Comparison of ENCODE assay signal across 8 cellular contexts in the genomic region with DNA sequence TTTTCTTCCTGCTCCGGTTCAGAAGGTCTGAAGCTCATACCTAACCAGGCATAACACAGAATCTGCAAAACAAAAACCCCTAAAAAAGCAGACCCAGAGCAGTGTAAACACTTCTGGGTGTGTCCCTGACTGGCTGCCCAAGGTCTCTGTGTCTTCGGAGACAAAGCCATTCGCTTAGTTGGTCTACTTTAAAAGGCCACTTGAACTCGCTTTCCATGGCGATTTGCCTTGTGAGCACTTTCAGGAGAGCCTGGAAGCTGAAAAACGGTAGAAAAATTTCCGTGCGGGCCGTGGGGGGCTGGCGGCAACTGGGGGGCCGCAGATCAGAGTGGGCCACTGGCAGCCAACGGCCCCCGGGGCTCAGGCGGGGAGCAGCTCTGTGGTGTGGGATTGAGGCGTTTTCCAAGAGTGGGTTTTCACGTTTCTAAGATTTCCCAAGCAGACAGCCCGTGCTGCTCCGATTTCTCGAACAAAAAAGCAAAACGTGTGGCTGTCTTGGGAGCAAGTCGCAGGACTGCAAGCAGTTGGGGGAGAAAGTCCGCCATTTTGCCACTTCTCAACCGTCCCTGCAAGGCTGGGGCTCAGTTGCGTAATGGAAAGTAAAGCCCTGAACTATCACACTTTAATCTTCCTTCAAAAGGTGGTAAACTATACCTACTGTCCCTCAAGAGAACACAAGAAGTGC. TPM values are rescaled to one million over a fixed set of nuclear protein-coding genes. Genes with fewer than 3 reads are reported as not detected.
DNase-seq lines count a peak whose midpoint lies in the region; ATAC-seq, FAIRE-seq and TF ChIP-seq lines count a peak whose summit lies in the region.

No MANE protein-coding gene starts in this region.

- TF ChIP-seq POLR2A in A549 (IDR thresholded peaks at IDR 0.05; ENCODE audit: low read length) (peak; percentile 40), heart left ventricle (IDR thresholded peaks at IDR 0.05) (no peak)

- H3K9ac ChIP-seq in OCI-LY3 (ENCODE audit: low read length) = peak overlapping the region; percentile 99

- no peaks in the 10 kb centered on the region for H3K9me3 ChIP-seq in A549
- H3K9me3 ChIP-seq in OCI-LY3 (ENCODE audit: insufficient read depth, low read length) = no peaks in the 10 kb centered on the region
- H3K9me3 ChIP-seq in heart left ventricle = no peaks in the 10 kb centered on the region

- TF ChIP-seq CTCF in A549 (IDR thresholded peaks at IDR 0.05) (no peak), OCI-LY3 (IDR thresholded peaks at IDR 0.05; ENCODE audit: low read depth, low read length) (no peak), heart left ventricle (IDR thresholded peaks at IDR 0.05) (no peak), osteocyte (IDR thresholded peaks at IDR 0.05) (no peak)

- H3K4me3 Mint-ChIP-seq in osteocyte (ENCODE audit: unreplicated experiment) = no peak overlapping the region

- H3K79me2 ChIP-seq in OCI-LY3 (ENCODE audit: low read length) = peaks cover 78% of the 10 kb centered on the region

- H3K36me3 ChIP-seq in OCI-LY3 (replicated peaks; ENCODE audit: low read depth, low read length) (peaks cover 42% of the 10 kb centered on the region), heart left ventricle (peaks cover 9 to 31% (median 21%) of the 10 kb centered on the region in 9 donors)

- no peaks in the 10 kb centered on the region for H3K9me3 Mint-ChIP-seq in osteocyte (ENCODE audit: unreplicated experiment)

- peaks cover 38% of the 10 kb centered on the region for H4K20me1 ChIP-seq in OCI-LY3 (ENCODE audit: insufficient read depth, low read length)

- H3K4me1 ChIP-seq in A549 (peaks cover 45% of the 10 kb centered on the region), OCI-LY3 (ENCODE audit: low read length) (peaks cover 55% of the 10 kb centered on the region), heart left ventricle (peaks cover 11 to 44% (median 39%) of the 10 kb centered on the region in 12 donors)

- H3K27me3 ChIP-seq in OCI-LY3 (ENCODE audit: low read depth, low read length) = no peaks in the 10 kb centered on the region
- no peaks in the 10 kb centered on the region for H3K27me3 ChIP-seq in heart left ventricle

- DNase-seq in A549 (ENCODE audit: low read depth in 1 of 2, low spot score in 1 of 2) = peak in 1 of 2 experiments; percentile 82
- DNase-seq in activated T-helper 9 cell treated with anti-CD3 and anti-CD28 coated beads, Interleukin-2, amount 50 U/mL, for 16 hours (ENCODE audit: low read depth) = peak; percentile 44
- peak in 2 of 5 donors; percentile 58 to 65 for DNase-seq in heart left ventricle
- DNase-seq in retina = peak; percentile 90
- no peak for DNase-seq in osteocyte (ENCODE audit: extremely low spot score, unreplicated experiment)

- CTCF ChIA-PET in A549 (lab: Yijun Ruan, JAX) = interaction anchor here (0.9 to 30.0 kb wide), 15 partner anchors 8 to 183 kb away, joined by 3 to 947 read pairs (median 5); no protein-coding TSS in a partner anchor

- 2% methylated on average over 24 of the region's 24 CpGs for WGBS in A549 (ENCODE audit: missing lambda C conversion rate)
- WGBS in heart left ventricle, 4 donors = 0 to 1% (median 1%) methylated on average over 21 to 24 of the region's 24 CpGs

- H3K36me3 Mint-ChIP-seq in osteocyte (ENCODE audit: unreplicated experiment) = no peaks in the 10 kb centered on the region

- H3K27me3 Mint-ChIP-seq in osteocyte (ENCODE audit: unreplicated experiment) = no peaks in the 10 kb centered on the region

- TF ChIP-seq EP300 in A549 (IDR thresholded peaks at IDR 0.05) = no peak

- H2AFZ ChIP-seq in OCI-LY3 (ENCODE audit: low read depth, low read length) = peak overlapping the region; percentile 67

- intact Hi-C loops in heart left ventricle (cut with DNase I) = loop anchor here in 4 of 10 donors (2.0 to 5.0 kb wide), 3 partner anchors 19 to 76 kb away; a partner anchor contains a TSS

- no peak for FAIRE-seq in A549 (lab: Jason Lieb, UNC)

- no peak for TF ChIP-seq RAD21 in A549 (conservative IDR thresholded peaks at IDR 0.05 in 1 of 2, IDR thresholded peaks at IDR 0.05 in 1 of 2)

- H3K4me1 Mint-ChIP-seq in osteocyte (ENCODE audit: unreplicated experiment) = peaks cover 34% of the 10 kb centered on the region

- H3K27ac ChIP-seq in A549 (peak overlapping the region; percentile 98 to 100), OCI-LY3 (ENCODE audit: low read length) (peak overlapping the region; percentile 91), heart left ventricle (peak overlapping the region; percentile 90 to 100 (median 99))

- H3K4me3 ChIP-seq in A549 = peak overlapping the region; percentile 90
- H3K4me3 ChIP-seq in OCI-LY3 (ENCODE audit: low read length) = peak overlapping the region; percentile 83
- peak overlapping the region; percentile 52 to 90 (median 81) for H3K4me3 ChIP-seq in heart left ventricle

- peak overlapping the region; percentile 98 for H3K4me2 ChIP-seq in A549
- H3K4me2 ChIP-seq in OCI-LY3 (ENCODE audit: low read length) = peak overlapping the region; percentile 95

- H3K27ac Mint-ChIP-seq in osteocyte (ENCODE audit: unreplicated experiment) = no peak overlapping the region

- peak; percentile 12 to 15; a peak in 1 of 6 replicates for ATAC-seq in A549
- ATAC-seq in GM21717 (IDR thresholded peaks at IDR 0.05; ENCODE audit: unreplicated experiment) = peak; percentile 1
- ATAC-seq in heart left ventricle = peak in 1 of 4 donors; percentile 17
- no peak for ATAC-seq in HG02642 (IDR thresholded peaks at IDR 0.05; ENCODE audit: poor library complexity, unreplicated experiment)

- POLR2A ChIA-PET in A549 (lab: Yijun Ruan, JAX) = interaction anchor here (0.8 to 26.7 kb wide), 16 partner anchors 8 to 165 kb away, joined by 3 to 1006 read pairs (median 6); a partner anchor contains a TSS

TF ChIP-seq in A549, 52 proteins besides CTCF, POLR2A, EP300 and RAD21:
- peak; percentile 44; the same call in 1 of the 2 replicates for TF ChIP-seq FOSB (CRISPR knock-in tag; IDR thresholded peaks at IDR 0.05)
- 0 out of 2 replicates have a peak, but pooled peaks have one; percentile 9 for TF ChIP-seq RCOR1 (IDR thresholded peaks at IDR 0.05; ENCODE audit: low read depth, low read length)
- TF ChIP-seq MAFK (IDR thresholded peaks at IDR 0.05; ENCODE audit: partially characterized antibody) = no peak
- TF ChIP-seq FOSL2 (IDR thresholded peaks at IDR 0.05) = no peak
- 0 out of 2 replicates have a peak, but pooled peaks have one; percentile 2 for TF ChIP-seq FOSL2 (CRISPR knock-in tag; IDR thresholded peaks at IDR 0.05)
- TF ChIP-seq, protein P1, sequence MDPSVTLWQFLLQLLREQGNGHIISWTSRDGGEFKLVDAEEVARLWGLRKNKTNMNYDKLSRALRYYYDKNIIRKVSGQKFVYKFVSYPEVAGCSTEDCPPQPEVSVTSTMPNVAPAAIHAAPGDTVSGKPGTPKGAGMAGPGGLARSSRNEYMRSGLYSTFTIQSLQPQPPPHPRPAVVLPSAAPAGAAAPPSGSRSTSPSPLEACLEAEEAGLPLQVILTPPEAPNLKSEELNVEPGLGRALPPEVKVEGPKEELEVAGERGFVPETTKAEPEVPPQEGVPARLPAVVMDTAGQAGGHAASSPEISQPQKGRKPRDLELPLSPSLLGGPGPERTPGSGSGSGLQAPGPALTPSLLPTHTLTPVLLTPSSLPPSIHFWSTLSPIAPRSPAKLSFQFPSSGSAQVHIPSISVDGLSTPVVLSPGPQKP (IDR thresholded peaks at IDR 0.05; ENCODE audit: low read depth, low read length) = no peak
- TF ChIP-seq CEBPB (IDR thresholded peaks at IDR 0.05) = peak; percentile 90 to 95
- peak; percentile 61; the same call in 1 of the 2 replicates for TF ChIP-seq TP53 (CRISPR knock-in tag; IDR thresholded peaks at IDR 0.05)
- peak; percentile 52; the same call in 1 of the 2 replicates for TF ChIP-seq HOXA7 (CRISPR knock-in tag; IDR thresholded peaks at IDR 0.05)
- peak; percentile 55; the same call in 1 of the 2 replicates for TF ChIP-seq TFCP2L1 (CRISPR knock-in tag; IDR thresholded peaks at IDR 0.05)
- TF ChIP-seq EHF (CRISPR knock-in tag; IDR thresholded peaks at IDR 0.05) = peak; percentile 62; the same call in 1 of the 2 replicates

RNA-seq across cellular contexts. Expression of a gene that starts 0.7 kb away (rescaled TPM):
- 1,041 and 1,340 TPM in 2 replicates for polyA plus RNA-seq in A549 (2011; rRNA removed)
- 24.8 and 29.0 TPM in 2 replicates for polyA plus RNA-seq in A549 (2012; cell fraction: cytosol; rRNA removed)
- 215 and 608 TPM in 2 replicates for polyA plus RNA-seq in A549 (2012; cell fraction: nucleus; rRNA removed)
- 167 to 203 TPM (median 188 TPM) in 3 replicates for polyA plus RNA-seq in A549 (2017; fragmentation: RNase III; extraction: RNeasy Plus Mini Kit Qiagen cat#74134 plus additional on column Dnase treatment)
- polyA minus RNA-seq in A549 (2011; rRNA and poly(A)+ RNA removed) = 10,326 and 11,734 TPM in 2 replicates
- 1,000 to 10,000 TPM; 1,047 to 9,662 (median 6,606) TPM for total RNA-seq in heart left ventricle
- polyA plus RNA-seq in heart left ventricle = 1,000 to 10,000 TPM; 1,168 to 4,497 TPM
- total RNA-seq in osteocyte = 11,843 and 16,538 TPM in 2 replicates

RNA-seq across cellular contexts. Expression of a gene that starts 26.7 kb away (rescaled TPM):
- polyA plus RNA-seq in A549 (2011; rRNA removed) (30.8 and 33.6 TPM in 2 replicates), A549 (2017; fragmentation: RNase III; extraction: RNeasy Plus Mini Kit Qiagen cat#74134 plus additional on column Dnase treatment) (41.8 to 46.8 TPM (median 45.9 TPM) in 3 replicates), heart left ventricle (10 to 100 TPM; 86.6 to 90.2 TPM)
- polyA plus RNA-seq in A549 (2012; cell fraction: cytosol; rRNA removed) = 88.0 and 105 TPM in 2 replicates
- polyA plus RNA-seq in A549 (2012; cell fraction: nucleus; rRNA removed) = 125 and 152 TPM in 2 replicates
- 39.1 and 43.6 TPM in 2 replicates for polyA minus RNA-seq in A549 (2011; rRNA and poly(A)+ RNA removed)
- total RNA-seq in heart left ventricle (100 to 1,000 TPM in 1 of 9 donors, 10 to 100 TPM in 8; 51.6 to 135 (median 62.2) TPM), osteocyte (103 and 104 TPM in 2 replicates)

RNA-seq across cellular contexts. Expression of a gene that starts 60.0 kb away (rescaled TPM):
- 28.6 and 39.9 TPM in 2 replicates for polyA plus RNA-seq in A549 (2011; rRNA removed)
- polyA plus RNA-seq in A549 (2012; cell fraction: cytosol; rRNA removed) = 130 and 136 TPM in 2 replicates
- polyA plus RNA-seq in A549 (2012; cell fraction: nucleus; rRNA removed) = 715 and 951 TPM in 2 replicates
- 107 to 134 TPM (median 123 TPM) in 3 replicates for polyA plus RNA-seq in A549 (2017; fragmentation: RNase III; extraction: RNeasy Plus Mini Kit Qiagen cat#74134 plus additional on column Dnase treatment)
- polyA minus RNA-seq in A549 (2011; rRNA and poly(A)+ RNA removed) = 25.4 and 44.5 TPM in 2 replicates
- 100 to 1,000 TPM in 1 of 9 donors, 10 to 100 TPM in 8; 51.4 to 125 (median 88.9) TPM for total RNA-seq in heart left ventricle
- 10 to 100 TPM; 26.3 to 36.3 TPM for polyA plus RNA-seq in heart left ventricle
- total RNA-seq in osteocyte = 219 and 256 TPM in 2 replicates
